ENCODE assay signal across 10 cellular contexts in genomic region chr12:110543252-110543959, GRCh38. TPM values are rescaled to one million over a fixed set of nuclear protein-coding genes. Genes with fewer than 3 reads are reported as not detected.
DNase-seq lines count a peak whose midpoint lies in the region; ATAC-seq and TF ChIP-seq lines count a peak whose summit lies in the region.
"Had no signal": no experiment of that assay in that cellular context is flagged by ENCODE, and none has a peak within 500 bp of the region (broad histone marks: within the 10 kb centered on the region; RNA-seq: fewer than 3 reads in every experiment).

No MANE protein-coding gene starts in this region.

- no peak for ATAC-seq in GM21529 (IDR thresholded peaks at IDR 0.05; ENCODE audit: unreplicated experiment)
- no peak for ATAC-seq in GM21528 (IDR thresholded peaks at IDR 0.05; ENCODE audit: low FRiP score, unreplicated experiment)
- ATAC-seq: HCT116 had no signal

- BruUV-seq in Caco-2 (replicated peaks; lab: Mats Ljungman, UMichigan), result no TSS peak

- DNase-seq in G401 (ENCODE audit: low spot score), result peak; percentile 85
- peak; percentile 72 for DNase-seq in RWPE1 (ENCODE audit: low spot score)
- peak; percentile 87 to 96 for DNase-seq in fibroblast of lung (ENCODE audit: low read depth in 2 of 2)
- no peak for DNase-seq in nephron progenitor cell
- DNase-seq in Caco-2, result no peak
- no peak for DNase-seq in Karpas-422

- H3K4me1 ChIP-seq in fibroblast of lung (ENCODE audit: control insufficient read depth, extremely low read depth, insufficient read depth, low read length) (peaks cover 14% of the 10 kb centered on the region), Caco-2 (no peaks in the 10 kb centered on the region), Karpas-422 (ENCODE audit: low read length) (peaks cover 35% of the 10 kb centered on the region)

- no peak overlapping the region for H3K4me3 ChIP-seq in fibroblast of lung (replicated peaks in 1 of 4; ENCODE audit: control extremely low read depth in 1 of 4, insufficient read depth in 1 of 4, low read depth in 3 of 4, low read length in 4 of 4)
- H3K4me3 ChIP-seq in Caco-2 (ENCODE audit: low read depth, low read length), result no peak overlapping the region
- no peak overlapping the region for H3K4me3 ChIP-seq in Karpas-422 (ENCODE audit: low read length)

- H3K36me3 ChIP-seq in fibroblast of lung (ENCODE audit: control insufficient read depth, insufficient read depth, low read length), result no peaks in the 10 kb centered on the region
- H3K36me3 ChIP-seq in Caco-2 (ENCODE audit: control insufficient read depth, insufficient read depth, low read length), result no peaks in the 10 kb centered on the region
- H3K36me3 ChIP-seq in Karpas-422 (ENCODE audit: insufficient read depth, low read length), result peaks cover 40% of the 10 kb centered on the region

- H3K79me2 ChIP-seq in fibroblast of lung (ENCODE audit: control insufficient read depth, insufficient read depth, low read length) (no peaks in the 10 kb centered on the region), Karpas-422 (ENCODE audit: low read length) (peaks cover 79% of the 10 kb centered on the region)

- POLR2A ChIA-PET in RWPE1 (lab: Yijun Ruan, JAX; ENCODE audit: low non-redundant PET) (no interaction called here), Caco-2 (lab: Charles Lee) (no interaction called here)

- no peaks in the 10 kb centered on the region for H3K27me3 Mint-ChIP-seq in nephron progenitor cell (ENCODE audit: low read depth, poor library complexity)
- H3K27me3 Mint-ChIP-seq in Caco-2 (ENCODE audit: insufficient read depth, unreplicated experiment), result no peaks in the 10 kb centered on the region

- H3K4me2 ChIP-seq in fibroblast of lung (ENCODE audit: extremely low read depth, insufficient read depth, low read length) (peak overlapping the region; percentile 26), Karpas-422 (ENCODE audit: low read depth, low read length, poor library complexity, severe bottlenecking) (no peak overlapping the region)

- in situ Hi-C loops in G401 (cut with HindIII; ENCODE audit: low sequenced_read_pairs), result no loop called here

- H2AFZ ChIP-seq in fibroblast of lung (ENCODE audit: low read length), result no peak overlapping the region
- no peak overlapping the region for H2AFZ ChIP-seq in Karpas-422 (ENCODE audit: low read length)

- peaks cover 30% of the 10 kb centered on the region for H3K36me3 Mint-ChIP-seq in nephron progenitor cell (ENCODE audit: low read depth)
- H3K36me3 Mint-ChIP-seq in Caco-2 (ENCODE audit: insufficient read depth, unreplicated experiment), result peaks cover 42% of the 10 kb centered on the region

- H3K9ac ChIP-seq in fibroblast of lung (ENCODE audit: insufficient read depth, low read length) (no peak overlapping the region), Karpas-422 (ENCODE audit: low read length) (no peak overlapping the region)

- H4K20me1 ChIP-seq in fibroblast of lung (ENCODE audit: control insufficient read depth, extremely low read depth, insufficient read depth, low read length) (no peaks in the 10 kb centered on the region), Karpas-422 (ENCODE audit: insufficient read depth, low read depth, low read length) (peaks cover 2% of the 10 kb centered on the region; the same call in 1 of the 2 replicates)

- H3K27ac ChIP-seq in RWPE1 (peak overlapping the region; percentile 100), fibroblast of lung (ENCODE audit: insufficient read depth, low read length) (no peak overlapping the region), Karpas-422 (ENCODE audit: low read length) (no peak overlapping the region)

- TF ChIP-seq CTCF in RWPE1 (conservative IDR thresholded peaks at IDR 0.05; ENCODE audit: low read depth), result no peak
- no peak for TF ChIP-seq CTCF in fibroblast of lung (conservative IDR thresholded peaks at IDR 0.05 in 1 of 2, IDR thresholded peaks at IDR 0.05 in 1 of 2; ENCODE audit: low read depth in 1 of 2, low read length in 2 of 2)
- TF ChIP-seq CTCF in nephron progenitor cell (IDR thresholded peaks at IDR 0.05), result no peak
- TF ChIP-seq CTCF in Caco-2 (IDR thresholded peaks at IDR 0.05; ENCODE audit: insufficient read depth in 1 of 2, low read depth in 1 of 2, low read length in 1 of 2, severe bottlenecking in 1 of 2, unreplicated experiment in 1 of 2), result no peak

- H3K4me1 Mint-ChIP-seq in nephron progenitor cell, result peaks cover 18% of the 10 kb centered on the region
- H3K4me1 Mint-ChIP-seq in Caco-2 (ENCODE audit: low read depth, unreplicated experiment), result no peaks in the 10 kb centered on the region

- H3K27ac Mint-ChIP-seq in nephron progenitor cell, result peak overlapping the region; percentile 55
- H3K27ac Mint-ChIP-seq in Caco-2 (ENCODE audit: unreplicated experiment), result no peak overlapping the region

- H3K27me3 ChIP-seq in fibroblast of lung (ENCODE audit: control insufficient read depth, insufficient read depth, low read length) (no peaks in the 10 kb centered on the region), Caco-2 (replicated peaks; ENCODE audit: control insufficient read depth, insufficient read depth, low read length) (no peaks in the 10 kb centered on the region), Karpas-422 (ENCODE audit: low read length) (no peaks in the 10 kb centered on the region)

- intact Hi-C loops in Caco-2 (cut with micrococcal nuclease; ENCODE audit: unreplicated experiment), result no loop called here

- no peaks in the 10 kb centered on the region for H3K9me2 ChIP-seq in Karpas-422 (replicated peaks; ENCODE audit: insufficient read depth, low read length)

- H3K4me3 Mint-ChIP-seq in nephron progenitor cell, result no peak overlapping the region
- no peak overlapping the region for H3K4me3 Mint-ChIP-seq in Caco-2 (ENCODE audit: unreplicated experiment)

- CTCF ChIA-PET in RWPE1 (lab: Yijun Ruan, JAX) (interaction anchor here (0.6 to 0.9 kb wide), 2 partner anchors 23 to 93 kb away, joined by 3 to 5 read pairs; no protein-coding TSS in a partner anchor), Caco-2 (lab: Charles Lee) (interaction anchor here (0.6 kb wide), 1 partner anchor 62 kb away, joined by 3 read pairs; no protein-coding TSS in a partner anchor)

- H3K9me3 Mint-ChIP-seq in nephron progenitor cell (no peaks in the 10 kb centered on the region), Caco-2 (ENCODE audit: unreplicated experiment) (no peaks in the 10 kb centered on the region)

- H3K9me3 ChIP-seq in fibroblast of lung (ENCODE audit: control insufficient read depth, insufficient read depth, low read depth, low read length) (no peaks in the 10 kb centered on the region), Caco-2 (no peaks in the 10 kb centered on the region), Karpas-422 (ENCODE audit: low read length) (no peaks in the 10 kb centered on the region)

RNA-seq across cellular contexts. Expression of gene PPTC7, which starts 39.7 kb away (rescaled TPM):
- total RNA-seq in G401 (2014; rRNA removed; shearing (Covaris generic)), result 11.7 and 15.3 TPM in 2 replicates
- total RNA-seq in fibroblast of lung, result 4.9 and 6.9 TPM in 2 replicates
- polyA plus RNA-seq in fibroblast of lung, result 9.4 and 12.5 TPM in 2 replicates
- polyA plus RNA-seq in fibroblast of lung (2012), result 6.5 and 7.9 TPM in 2 replicates
- 4.2 and 13.4 TPM in 2 replicates for polyA minus RNA-seq in fibroblast of lung (ENCODE audit: low replicate concordance)
- total RNA-seq in Caco-2 (2022), result 18.2 and 19.0 TPM in 2 replicates
- total RNA-seq in Karpas-422 (2014; rRNA removed; shearing (Covaris generic); ENCODE audit: low replicate concordance), result 16.1 and 27.4 TPM in 2 replicates

RNA-seq across cellular contexts. Expression of gene RAD9B, which starts 41.3 kb away (rescaled TPM):
- total RNA-seq in G401 (2014; rRNA removed; shearing (Covaris generic)), result 0.41 TPM in 1 of 2 replicates, not detected in the other
- 0.50 and 0.77 TPM in 2 replicates for total RNA-seq in fibroblast of lung
- 0.40 and 0.53 TPM in 2 replicates for polyA plus RNA-seq in fibroblast of lung
- polyA plus RNA-seq in fibroblast of lung (2012), result 0.25 and 0.30 TPM in 2 replicates
- polyA minus RNA-seq in fibroblast of lung (ENCODE audit: low replicate concordance), result not detected in 2 replicates
- 2.8 and 3.8 TPM in 2 replicates for total RNA-seq in Caco-2 (2022)
- 0.32 and 1.4 TPM in 2 replicates for total RNA-seq in Karpas-422 (2014; rRNA removed; shearing (Covaris generic); ENCODE audit: low replicate concordance)
- total RNA-seq: epithelial cell of proximal tubule had no signal

RNA-seq across cellular contexts. Expression of gene VPS29, which starts 41.5 kb away (rescaled TPM):
- 35.3 and 45.0 TPM in 2 replicates for total RNA-seq in G401 (2014; rRNA removed; shearing (Covaris generic))
- 44.7 and 52.2 TPM in 2 replicates for total RNA-seq in fibroblast of lung
- polyA plus RNA-seq in fibroblast of lung, result 172 and 210 TPM in 2 replicates
- 119 and 139 TPM in 2 replicates for polyA plus RNA-seq in fibroblast of lung (2012)
- polyA minus RNA-seq in fibroblast of lung (ENCODE audit: low replicate concordance), result 20.7 and 25.0 TPM in 2 replicates
- 127 and 132 TPM in 2 replicates for total RNA-seq in Caco-2 (2022)
- 74.6 and 103 TPM in 2 replicates for total RNA-seq in Karpas-422 (2014; rRNA removed; shearing (Covaris generic); ENCODE audit: low replicate concordance)

Comparison
In these comparisons a context has a peak if more than half of its experiments do, and no peak if none do; other contexts are left out.
1. DNase-seq: peak in G401 (single experiment), RWPE1 (single experiment) and fibroblast of lung (2 of 2); none in nephron progenitor cell (single experiment), Caco-2 (0 of 2) and Karpas-422 (single experiment).